18 cellular contexts compared by ENCODE assay signal in genomic region chr1:87403047-87403820, GRCh38.
DNase-seq lines count a peak whose midpoint lies in the region; ATAC-seq, FAIRE-seq and TF ChIP-seq lines count a peak whose summit lies in the region.
"Had no signal": no experiment of that assay in that cellular context is flagged by ENCODE, and none has a peak within 500 bp of the region (broad histone marks: within the 10 kb centered on the region; RNA-seq: fewer than 3 reads in every experiment).

No MANE protein-coding gene starts in this region.

- TF ChIP-seq POLR2A in H1 (IDR thresholded peaks at IDR 0.05; ENCODE audit: control extremely low read depth in 1 of 2, low read depth in 2 of 2, low read length in 2 of 2), result no peak

- H3K27me3 ChIP-seq in GM23338 (ENCODE audit: insufficient read depth), result no peaks in the 10 kb centered on the region
- no peaks in the 10 kb centered on the region for H3K27me3 ChIP-seq in H1 (replicated peaks in 1 of 4; ENCODE audit: control insufficient read depth in 3 of 4, extremely low read depth in 1 of 4, insufficient read depth in 3 of 4, low read length in 3 of 4)
- H3K27me3 ChIP-seq in neural progenitor cell, result no peaks in the 10 kb centered on the region
- H3K27me3 ChIP-seq in lower lobe of right lung (ENCODE audit: low read depth), result no peaks in the 10 kb centered on the region
- H3K27me3 ChIP-seq in BE2C, result no peaks in the 10 kb centered on the region

- TF ChIP-seq RAD21 in H1 (IDR thresholded peaks at IDR 0.05 in 1 of 2, conservative IDR thresholded peaks at IDR 0.05 in 1 of 2; ENCODE audit: low read depth in 2 of 2, low read length in 2 of 2), result no peak

- no peaks in the 10 kb centered on the region for H3K79me1 ChIP-seq in H1 (ENCODE audit: low read depth, low read length)

- no peak overlapping the region for H3K27ac ChIP-seq in GM23338 (ENCODE audit: low read depth)
- no peak overlapping the region for H3K27ac ChIP-seq in H1 (ENCODE audit: low read depth, low read length)
- H3K27ac ChIP-seq in neural progenitor cell, result no peak overlapping the region
- H3K27ac ChIP-seq in lower lobe of right lung, result no peak overlapping the region

- no peaks in the 10 kb centered on the region for H4K20me1 ChIP-seq in GM23338 (replicated peaks; ENCODE audit: insufficient read depth)
- H4K20me1 ChIP-seq in H1 (replicated peaks in 1 of 2; ENCODE audit: control insufficient read depth in 1 of 2, insufficient read depth in 2 of 2, low read length in 2 of 2), result no peaks in the 10 kb centered on the region
- no peaks in the 10 kb centered on the region for H4K20me1 ChIP-seq in neural progenitor cell (ENCODE audit: low read depth)

- H3K23ac ChIP-seq in H1 (ENCODE audit: insufficient read length), result no peak overlapping the region

- whole genome bisulfite sequencing in H1 (ENCODE audit: extremely low coverage in 1 of 2, insufficient coverage in 1 of 2, insufficient read length in 1 of 2, insufficient replicate concordance in 2 of 2, low coverage in 1 of 2, low lambda C conversion rate in 2 of 2, missing lambda C conversion rate in 1 of 2), 2 experiments, result 77% methylated on average over 7 of the region's 7 CpGs; no CpG with 5 or more reads in 1 of the 2 experiments

- H3K36me3 ChIP-seq in GM23338 (ENCODE audit: insufficient read depth) (no peaks in the 10 kb centered on the region), H1 (ENCODE audit: control insufficient read depth in 2 of 4, insufficient read depth in 4 of 4, low read length in 3 of 4) (no peaks in the 10 kb centered on the region), neural progenitor cell (no peaks in the 10 kb centered on the region), lower lobe of right lung (no peaks in the 10 kb centered on the region), BE2C (no peaks in the 10 kb centered on the region)
- H3K36me3 ChIP-seq: HAP-1 had no signal

- TF ChIP-seq EP300 in H1 (IDR thresholded peaks at IDR 0.05; ENCODE audit: borderline replicate concordance in 1 of 2, low read depth in 2 of 2, low read length in 2 of 2), result no peak

- H3K27ac Mint-ChIP-seq in GM23338, result no peak overlapping the region
- peak overlapping the region; percentile 29 for H3K27ac Mint-ChIP-seq in neural progenitor cell

- H3K23me2 ChIP-seq in H1 (ENCODE audit: low read depth, low read length), result no peaks in the 10 kb centered on the region

- H3K9me3 ChIP-seq in H1 (ENCODE audit: insufficient read depth in 2 of 2, low read depth in 1 of 2, low read length in 1 of 2) (no peaks in the 10 kb centered on the region), neural progenitor cell (ENCODE audit: low read depth) (no peaks in the 10 kb centered on the region), lower lobe of right lung (no peaks in the 10 kb centered on the region), BE2C (no peaks in the 10 kb centered on the region)
- H3K9me3 ChIP-seq: HAP-1 had no signal

- no peaks in the 10 kb centered on the region for H3K27me3 Mint-ChIP-seq in GM23338 (ENCODE audit: insufficient read depth, low read depth, poor library complexity)
- peaks cover 4% of the 10 kb centered on the region for H3K27me3 Mint-ChIP-seq in neural progenitor cell (ENCODE audit: insufficient read depth, low read depth)
- H3K27me3 Mint-ChIP-seq: CD4-positive, CD25-positive, alpha-beta regulatory T cell had no signal

- H4K5ac ChIP-seq in H1 (ENCODE audit: insufficient read length, low read depth, low read length), result no peak overlapping the region

- H3K4me1 ChIP-seq in GM23338 (ENCODE audit: insufficient read depth), result no peaks in the 10 kb centered on the region
- no peaks in the 10 kb centered on the region for H3K4me1 ChIP-seq in H1 (replicated peaks in 1 of 4; ENCODE audit: control insufficient read depth in 3 of 4, insufficient read depth in 4 of 4, low read length in 3 of 4)
- peaks cover 8% of the 10 kb centered on the region for H3K4me1 ChIP-seq in neural progenitor cell
- no peaks in the 10 kb centered on the region for H3K4me1 ChIP-seq in lower lobe of right lung
- no peaks in the 10 kb centered on the region for H3K4me1 ChIP-seq in BE2C
- H3K4me1 ChIP-seq: HAP-1 had no signal

- peaks cover 7% of the 10 kb centered on the region; the same call in 1 of the 2 replicates for H3K9me2 ChIP-seq in GM23338 (ENCODE audit: insufficient read depth)

- H2AFZ ChIP-seq in GM23338 (peak overlapping the region; percentile 38), H1 (ENCODE audit: low read length) (peak overlapping the region; percentile 72; the same call in 1 of the 2 replicates), neural progenitor cell (replicated peaks) (no peak overlapping the region)

- no peak overlapping the region for H2BK12ac ChIP-seq in H1 (ENCODE audit: low read depth, low read length)

- no peaks in the 10 kb centered on the region for H3K4me1 Mint-ChIP-seq in GM23338
- H3K4me1 Mint-ChIP-seq in neural progenitor cell, result peaks cover 25% of the 10 kb centered on the region

- no peak overlapping the region for H3K56ac ChIP-seq in H1 (replicated peaks; ENCODE audit: insufficient read length, low read depth, low read length)

- DNase-seq in AG10803 (ENCODE audit: low read depth), result peak; percentile 3
- DNase-seq in GM23338 (ENCODE audit: low spot score), result no peak
- DNase-seq in H1 (ENCODE audit: low read depth in 1 of 2, low spot score in 2 of 2), result no peak
- no peak for DNase-seq in neural progenitor cell (ENCODE audit: low spot score)
- DNase-seq in lower lobe of right lung, result no peak
- no peak for DNase-seq in BE2C
- no peak for DNase-seq in DMS79 (lab: John Stamatoyannopoulos, UW)
- DNase-seq: AML-193, NCI-H1436, NCI-H2029, NCI-H2171, NCI-H446 treated with DMSO at 0.1 percent for 48 hours, SHP77 had no signal

- H3K9me3 Mint-ChIP-seq in GM23338, result no peaks in the 10 kb centered on the region; the same call in 2 of the 3 replicates
- H3K9me3 Mint-ChIP-seq in neural progenitor cell, result no peaks in the 10 kb centered on the region

- H4K8ac ChIP-seq in H1 (ENCODE audit: extremely low read depth, insufficient read depth, low read length), result no peak overlapping the region

- H4K91ac ChIP-seq in H1 (replicated peaks; ENCODE audit: insufficient read length, low read length), result no peak overlapping the region

- H2AK5ac ChIP-seq in H1 (ENCODE audit: low read depth, low read length), result no peak overlapping the region

- H3K4ac ChIP-seq in H1 (replicated peaks; ENCODE audit: insufficient read length, low read depth, low read length), result no peak overlapping the region

- TF ChIP-seq CTCF in AG10803 (conservative IDR thresholded peaks at IDR 0.05; ENCODE audit: low read length) (no peak), GM23338 (conservative IDR thresholded peaks at IDR 0.05; ENCODE audit: low read depth in 2 of 2) (no peak), H1 (IDR thresholded peaks at IDR 0.05; ENCODE audit: control extremely low read depth in 1 of 3, insufficient read depth in 1 of 3, low read depth in 1 of 3, low read length in 3 of 3) (no peak), neural progenitor cell (IDR thresholded peaks at IDR 0.05) (no peak), lower lobe of right lung (IDR thresholded peaks at IDR 0.05) (no peak), BE2C (IDR thresholded peaks at IDR 0.05; ENCODE audit: low read depth, low read length) (no peak)

- H3K14ac ChIP-seq in H1 (ENCODE audit: insufficient read length), result no peak overlapping the region

- H2BK15ac ChIP-seq in H1 (ENCODE audit: low read length), result no peak overlapping the region

- H3K36me3 Mint-ChIP-seq in GM23338 (ENCODE audit: low read depth) (peaks cover 4% of the 10 kb centered on the region; the same call in 1 of the 3 replicates), neural progenitor cell (no peaks in the 10 kb centered on the region)
- H3K36me3 Mint-ChIP-seq: CD4-positive, CD25-positive, alpha-beta regulatory T cell had no signal

- H2BK20ac ChIP-seq in H1 (ENCODE audit: low read length), result no peak overlapping the region

- intact Hi-C loops in lower lobe of right lung (cut with DNase I), result no loop called here

- H3K4me3 ChIP-seq in AG10803 (ENCODE audit: low read length) (no peak overlapping the region), GM23338 (no peak overlapping the region), H1 (ENCODE audit: extremely low read depth in 1 of 4, insufficient read depth in 2 of 4, low read depth in 3 of 4, low read length in 4 of 4) (no peak overlapping the region), neural progenitor cell (no peak overlapping the region), lower lobe of right lung (no peak overlapping the region), BE2C (ENCODE audit: low read depth, low read length) (no peak overlapping the region)
- H3K4me3 ChIP-seq: HAP-1, K562 had no signal

- no peak overlapping the region for H3K18ac ChIP-seq in H1 (ENCODE audit: extremely low read depth, low read length)

- H3K79me2 ChIP-seq in GM23338 (replicated peaks; ENCODE audit: insufficient read depth), result no peaks in the 10 kb centered on the region
- no peaks in the 10 kb centered on the region for H3K79me2 ChIP-seq in H1 (ENCODE audit: control insufficient read depth in 1 of 2, insufficient read depth in 2 of 2, low read length in 2 of 2)
- H3K79me2 ChIP-seq in neural progenitor cell (ENCODE audit: low read depth), result no peaks in the 10 kb centered on the region

- ATAC-seq in GM23338, result no peak; the same call in 2 of the 3 replicates
- ATAC-seq in lower lobe of right lung, result no peak
- ATAC-seq in HG02973 (IDR thresholded peaks at IDR 0.05; ENCODE audit: unreplicated experiment), result no peak
- ATAC-seq: K562, Panc1 had no signal

- H3K4me2 ChIP-seq in GM23338, result no peak overlapping the region
- H3K4me2 ChIP-seq in H1 (ENCODE audit: insufficient read depth in 1 of 2, low read depth in 2 of 2, low read length in 2 of 2), result no peak overlapping the region
- H3K4me2 ChIP-seq in neural progenitor cell, result no peak overlapping the region

- no peaks in the 10 kb centered on the region for H3F3A ChIP-seq in GM23338 (replicated peaks; ENCODE audit: low read depth)
- no peaks in the 10 kb centered on the region for H3F3A ChIP-seq in neural progenitor cell (ENCODE audit: low read depth)

- no peak overlapping the region for H2BK5ac ChIP-seq in H1 (ENCODE audit: low read depth, low read length)

- H3K4me3 Mint-ChIP-seq in GM23338 (no peak overlapping the region), neural progenitor cell (no peak overlapping the region)
- H3K4me3 Mint-ChIP-seq: CD4-positive, CD25-positive, alpha-beta regulatory T cell had no signal

- H3K9ac ChIP-seq in H1 (replicated peaks in 1 of 4; ENCODE audit: extremely low read depth in 1 of 4, low read depth in 3 of 4, low read length in 3 of 4), result no peak overlapping the region
- no peak overlapping the region for H3K9ac ChIP-seq in neural progenitor cell

- POLR2A ChIA-PET in H1 (lab: Charles Lee; ENCODE audit: partially characterized antibody), result no interaction called here

- FAIRE-seq in H1 (lab: Jason Lieb, UNC), result no peak
- FAIRE-seq: K562 had no signal

- no peak overlapping the region for H2BK120ac ChIP-seq in H1 (replicated peaks; ENCODE audit: low read depth, low read length)

- CTCF ChIA-PET in H1 (lab: Charles Lee; ENCODE audit: partially characterized antibody), result interaction anchor here (0.5 to 1.3 kb wide), 6 partner anchors 10 to 111 kb away, joined by 3 read pairs; no protein-coding TSS in a partner anchor

TF ChIP-seq in H1, 55 proteins besides CTCF, POLR2A, EP300 and RAD21 (continues in another document):
- TF ChIP-seq CBX8 (IDR thresholded peaks at IDR 0.05; ENCODE audit: borderline replicate concordance, low read depth, low read length), result no peak
- TF ChIP-seq MAX (IDR thresholded peaks at IDR 0.05), result no peak
